27 cellular contexts compared by ENCODE assay signal in genomic region chr14:48323655-48324054, GRCh38.
DNase-seq lines count a peak whose midpoint lies in the region; ATAC-seq and TF ChIP-seq lines count a peak whose summit lies in the region.
"Had no signal": no experiment of that assay in that cellular context is flagged by ENCODE, and none has a peak within 500 bp of the region (broad histone marks: within the 10 kb centered on the region; RNA-seq: fewer than 3 reads in every experiment).

No MANE protein-coding gene starts in this region.

- no peak overlapping the region for H3K27ac Mint-ChIP-seq in CD14-positive monocyte
- H3K27ac Mint-ChIP-seq: activated naive CD8-positive, alpha-beta T cell; activated T-helper 2 cell treated with anti-CD3 and anti-CD28 coated beads, Interferon-gamma antibody, Interleukin-2, Interleukin-4, amounts not matched to agents 10 μg/mL and 5 μg/mL and 100 μg/mL, durations not matched to agents 14 hours and 24 hours and 36 hours; nephron progenitor cell; T-helper 1 cell treated with Interleukin-12 subunit alpha and Interleukin-12 subunit beta and Interleukin-4 antibody, amounts not matched to agents 30 μg/mL and 1 μg/mL, for 36 hours had no signal

- DNase-seq in HT1080 (ENCODE audit: low read depth): peak; percentile 57
- DNase-seq in SW480 (ENCODE audit: low spot score): peak; percentile 13
- peak; percentile 3 for DNase-seq in fibroblast of pulmonary artery (ENCODE audit: low read depth)
- DNase-seq in retinal pigment epithelial cell (ENCODE audit: low read depth): peak; percentile 28
- DNase-seq in NCI-H2227 (lab: John Stamatoyannopoulos, UW; ENCODE audit: unreplicated experiment): no peak
- no peak for DNase-seq in CD14-positive monocyte (ENCODE audit: low spot score)
- DNase-seq in upper lobe of right lung: no peak
- DNase-seq in OCI-LY7 (ENCODE audit: low spot score): no peak
- DNase-seq: activated CD8-positive, alpha-beta memory T cell treated with anti-CD3 and anti-CD28 coated beads, Interleukin-2, amount 50 U/mL, for 4 hours; body of pancreas; effector CD8-positive, alpha-beta T cell; esophagus squamous epithelium; head of caudate nucleus; midbrain; NCI-H1694; nephron progenitor cell; pancreas; SIG-M5; substantia nigra had no signal

- TF ChIP-seq CTCF in fibroblast of pulmonary artery (IDR thresholded peaks at IDR 0.05; ENCODE audit: low read length, missing control alignments): no peak
- no peak for TF ChIP-seq CTCF in retinal pigment epithelial cell (conservative IDR thresholded peaks at IDR 0.05; ENCODE audit: low read depth, low read length)
- TF ChIP-seq CTCF in CD14-positive monocyte (IDR thresholded peaks at IDR 0.05): no peak
- TF ChIP-seq CTCF in upper lobe of right lung (IDR thresholded peaks at IDR 0.05): no peak
- TF ChIP-seq CTCF in OCI-LY7 (conservative IDR thresholded peaks at IDR 0.05; ENCODE audit: low read length): no peak

- H3K27me3 ChIP-seq in upper lobe of right lung: no peaks in the 10 kb centered on the region
- H3K27me3 ChIP-seq: body of pancreas, esophagus squamous epithelium had no signal

- no TSS peak for BruUV-seq in OCI-LY7 (replicated peaks; lab: Mats Ljungman, UMichigan)

- CTCF ChIA-PET in OCI-LY7 (lab: Charles Lee; ENCODE audit: unreplicated experiment): no interaction called here

- H3K9me3 Mint-ChIP-seq in CD14-positive monocyte: peaks cover 0 to 3% (median 0%) of the 10 kb centered on the region in 7 donors
- H3K9me3 Mint-ChIP-seq: nephron progenitor cell; T-helper 1 cell treated with Interleukin-12 subunit alpha and Interleukin-12 subunit beta and Interleukin-4 antibody, amounts not matched to agents 30 μg/mL and 1 μg/mL, for 36 hours had no signal

- H3K27me3 Mint-ChIP-seq in CD14-positive monocyte (ENCODE audit: low read depth in 3 of 3): peaks cover 0 to 2% (median 0%) of the 10 kb centered on the region in 3 donors
- H3K27me3 Mint-ChIP-seq: activated naive CD8-positive, alpha-beta T cell had no signal

- no peaks in the 10 kb centered on the region for H3K79me2 ChIP-seq in OCI-LY7 (ENCODE audit: insufficient read depth, low read depth, low read length)

- H3K4me1 ChIP-seq in upper lobe of right lung (no peaks in the 10 kb centered on the region), OCI-LY7 (ENCODE audit: insufficient read depth, low read length, poor library complexity, severe bottlenecking) (no peaks in the 10 kb centered on the region)
- H3K4me1 ChIP-seq: body of pancreas, esophagus squamous epithelium, pancreas had no signal

- no peak overlapping the region for H3K4me2 ChIP-seq in OCI-LY7 (ENCODE audit: low read length)

- H3K27ac ChIP-seq in upper lobe of right lung (no peak overlapping the region), OCI-LY7 (ENCODE audit: low read depth, low read length, poor library complexity, severe bottlenecking) (no peak overlapping the region)
- H3K27ac ChIP-seq: body of pancreas, C4-2B, esophagus squamous epithelium, HL-60, pancreas, VCaP had no signal

- no peak for ATAC-seq in upper lobe of right lung
- ATAC-seq: body of pancreas, left lobe of liver, pancreas, sciatic nerve had no signal

- H3K4me3 ChIP-seq in fibroblast of pulmonary artery (replicated peaks; ENCODE audit: low read depth, low read length): no peak overlapping the region
- H3K4me3 ChIP-seq in retinal pigment epithelial cell (ENCODE audit: low read length): no peak overlapping the region
- H3K4me3 ChIP-seq in upper lobe of right lung: no peak overlapping the region
- no peak overlapping the region for H3K4me3 ChIP-seq in OCI-LY7 (ENCODE audit: low read depth, low read length, poor library complexity, severe bottlenecking)
- H3K4me3 ChIP-seq: body of pancreas, esophagus squamous epithelium, pancreas had no signal

- H2AFZ ChIP-seq in OCI-LY7 (ENCODE audit: low read length): no peak overlapping the region

- H3K9me2 ChIP-seq in OCI-LY7 (ENCODE audit: insufficient read depth, low read length): no peaks in the 10 kb centered on the region

- intact Hi-C loops in CD14-positive monocyte (cut with micrococcal nuclease): no loop called here
- intact Hi-C loops in upper lobe of right lung (cut with DNase I): no loop called here
- intact Hi-C loops in OCI-LY7 (cut with micrococcal nuclease; ENCODE audit: unreplicated experiment): no loop called here

- H3K9me3 ChIP-seq in upper lobe of right lung (no peaks in the 10 kb centered on the region), OCI-LY7 (ENCODE audit: low read length) (no peaks in the 10 kb centered on the region)
- H3K9me3 ChIP-seq: body of pancreas, esophagus squamous epithelium, pancreas had no signal

- H3K36me3 ChIP-seq in upper lobe of right lung (no peaks in the 10 kb centered on the region), OCI-LY7 (ENCODE audit: insufficient read depth, low read length) (no peaks in the 10 kb centered on the region)
- H3K36me3 ChIP-seq: esophagus squamous epithelium, pancreas had no signal

- H3K36me3 Mint-ChIP-seq in CD14-positive monocyte: no peaks in the 10 kb centered on the region
- H3K36me3 Mint-ChIP-seq: activated naive CD8-positive, alpha-beta T cell had no signal

- POLR2A ChIA-PET in OCI-LY7 (lab: Charles Lee): interaction anchor here (0.5 kb wide), 1 partner anchor 35 kb away, joined by 5 read pairs; no protein-coding TSS in a partner anchor

- H3K4me3 Mint-ChIP-seq in CD14-positive monocyte: no peak overlapping the region
- H3K4me3 Mint-ChIP-seq: activated naive CD8-positive, alpha-beta T cell; nephron progenitor cell; T-helper 1 cell treated with Interleukin-12 subunit alpha and Interleukin-12 subunit beta and Interleukin-4 antibody, amounts not matched to agents 30 μg/mL and 1 μg/mL, for 36 hours had no signal

- no peaks in the 10 kb centered on the region for H4K20me1 ChIP-seq in OCI-LY7 (ENCODE audit: insufficient read depth, low read length)

- no peaks in the 10 kb centered on the region for H3K4me1 Mint-ChIP-seq in CD14-positive monocyte
- H3K4me1 Mint-ChIP-seq: nephron progenitor cell had no signal

Comparison
In these comparisons a context has a peak if more than half of its experiments do, and no peak if none do; other contexts are left out.
1. DNase-seq: peak in HT1080 (single experiment), SW480 (single experiment), fibroblast of pulmonary artery (single experiment) and retinal pigment epithelial cell (single experiment); none in NCI-H2227 (single experiment), CD14-positive monocyte (single experiment), upper lobe of right lung (single experiment) and OCI-LY7 (single experiment).